In genomic region chr16:7086842-7087616, GRCh38 we compare ENCODE assay signal across 9 cellular contexts.
DNase-seq lines count a peak whose midpoint lies in the region; ATAC-seq and TF ChIP-seq lines count a peak whose summit lies in the region.
"Had no signal": no experiment of that assay in that cellular context is flagged by ENCODE, and none has a peak within 500 bp of the region (broad histone marks: within the 10 kb centered on the region; RNA-seq: fewer than 3 reads in every experiment).

No MANE protein-coding gene starts in this region.

- DNase-seq in NCI-H446 (lab: John Stamatoyannopoulos, UW) (peak; percentile 0 to 2), NCI-H446 treated with DMSO at 0.1 percent for 48 hours (lab: John Stamatoyannopoulos, UW) (no peak), NT2/D1 (ENCODE audit: low read depth, low spot score) (peak; percentile 62), hippocampal formation (lab: John Stamatoyannopoulos, UW) (peak; percentile 3 to 24), spleen (no peak), GM20000 (ENCODE audit: low spot score) (no peak)
- DNase-seq in stimulated activated naive B cell treated with anti-CD40 and anti-IgM and Interleukin-4, amounts not matched to agents 10 μg/mL and 1 μg/mL and 100 μg/mL, for 72 hours, result no peak
- DNase-seq in natural killer cell treated with Interleukin-12 subunit alpha and Interleukin-12 subunit beta and Interleukin-15 and Interleukin-18, amount 100 ng/mL, for 72 hours (ENCODE audit: low spot score), result no peak

- no peaks in the 10 kb centered on the region for H3K9me3 ChIP-seq in NT2/D1 (ENCODE audit: insufficient read depth, low read length)
- H3K9me3 ChIP-seq in spleen, result no peaks in the 10 kb centered on the region

- TF ChIP-seq CTCF in spleen (IDR thresholded peaks at IDR 0.05 in 8 of 11, conservative IDR thresholded peaks at IDR 0.05 in 3 of 11) (no peak), GM20000 (IDR thresholded peaks at IDR 0.05; ENCODE audit: extremely low read depth, missing control alignments) (no peak)

- no peak overlapping the region for H3K27ac Mint-ChIP-seq in stimulated activated naive B cell treated with anti-CD40 and anti-IgM and Interleukin-4, amounts not matched to agents 10 μg/mL and 1 μg/mL and 100 μg/mL, for 72 hours
- no peak overlapping the region for H3K27ac Mint-ChIP-seq in natural killer cell treated with Interleukin-12 subunit alpha and Interleukin-12 subunit beta and Interleukin-15 and Interleukin-18, amount 100 ng/mL, for 72 hours

- H3K4me3 Mint-ChIP-seq in stimulated activated naive B cell treated with anti-CD40 and anti-IgM and Interleukin-4, amounts not matched to agents 10 μg/mL and 1 μg/mL and 100 μg/mL, for 72 hours, result no peak overlapping the region
- H3K4me3 Mint-ChIP-seq in natural killer cell treated with Interleukin-12 subunit alpha and Interleukin-12 subunit beta and Interleukin-15 and Interleukin-18, amount 100 ng/mL, for 72 hours, result no peak overlapping the region

- no peak overlapping the region for H3K27ac ChIP-seq in spleen
- H3K27ac ChIP-seq: cardiac muscle cell had no signal

- ATAC-seq in stimulated activated naive B cell treated with anti-CD40 and anti-IgM and Interleukin-4, amounts not matched to agents 10 μg/mL and 1 μg/mL and 100 μg/mL, for 72 hours (replicated peaks), result peak; percentile 48 to 64
- ATAC-seq in natural killer cell treated with Interleukin-12 subunit alpha and Interleukin-12 subunit beta and Interleukin-15 and Interleukin-18, amount 100 ng/mL, for 72 hours, result no peak

- intact Hi-C loops in spleen (cut with DNase I; ENCODE audit: low total_unique reads), result no loop called here

- no peaks in the 10 kb centered on the region for H3K9me3 Mint-ChIP-seq in stimulated activated naive B cell treated with anti-CD40 and anti-IgM and Interleukin-4, amounts not matched to agents 10 μg/mL and 1 μg/mL and 100 μg/mL, for 72 hours
- H3K9me3 Mint-ChIP-seq in natural killer cell treated with Interleukin-12 subunit alpha and Interleukin-12 subunit beta and Interleukin-15 and Interleukin-18, amount 100 ng/mL, for 72 hours, result peaks cover 7% of the 10 kb centered on the region

- peaks cover 0 to 12% of the 10 kb centered on the region in 2 donors for H3K27me3 Mint-ChIP-seq in stimulated activated naive B cell treated with anti-CD40 and anti-IgM and Interleukin-4, amounts not matched to agents 10 μg/mL and 1 μg/mL and 100 μg/mL, for 72 hours
- no peaks in the 10 kb centered on the region for H3K27me3 Mint-ChIP-seq in natural killer cell treated with Interleukin-12 subunit alpha and Interleukin-12 subunit beta and Interleukin-15 and Interleukin-18, amount 100 ng/mL, for 72 hours

- H3K4me3 ChIP-seq in NT2/D1 (ENCODE audit: insufficient read length, low read depth), result no peak overlapping the region
- no peak overlapping the region for H3K4me3 ChIP-seq in spleen
- H3K4me3 ChIP-seq: cardiac muscle cell had no signal

- no peaks in the 10 kb centered on the region for H3K36me3 Mint-ChIP-seq in stimulated activated naive B cell treated with anti-CD40 and anti-IgM and Interleukin-4, amounts not matched to agents 10 μg/mL and 1 μg/mL and 100 μg/mL, for 72 hours
- peaks cover 4% of the 10 kb centered on the region for H3K36me3 Mint-ChIP-seq in natural killer cell treated with Interleukin-12 subunit alpha and Interleukin-12 subunit beta and Interleukin-15 and Interleukin-18, amount 100 ng/mL, for 72 hours

- no peaks in the 10 kb centered on the region for H3K4me1 Mint-ChIP-seq in stimulated activated naive B cell treated with anti-CD40 and anti-IgM and Interleukin-4, amounts not matched to agents 10 μg/mL and 1 μg/mL and 100 μg/mL, for 72 hours
- no peaks in the 10 kb centered on the region for H3K4me1 Mint-ChIP-seq in natural killer cell treated with Interleukin-12 subunit alpha and Interleukin-12 subunit beta and Interleukin-15 and Interleukin-18, amount 100 ng/mL, for 72 hours (ENCODE audit: low read depth in 2 of 2)

- H3K9ac ChIP-seq in NT2/D1 (ENCODE audit: insufficient read length, low read depth), result no peak overlapping the region

- no peak for TF ChIP-seq POLR2A in spleen (IDR thresholded peaks at IDR 0.05)

- 28 to 29% (median 28%) methylated on average over 20 to 21 of the region's 21 CpGs for WGBS in spleen, 5 donors

- no peaks in the 10 kb centered on the region for H3K4me1 ChIP-seq in NT2/D1 (ENCODE audit: insufficient read depth, insufficient read length)
- H3K4me1 ChIP-seq in spleen, result no peaks in the 10 kb centered on the region

- H3K27me3 ChIP-seq in NT2/D1 (ENCODE audit: insufficient read depth, insufficient read length), result peaks cover 11% of the 10 kb centered on the region
- H3K27me3 ChIP-seq in spleen (replicated peaks in 1 of 7), result no peaks in the 10 kb centered on the region

- no peaks in the 10 kb centered on the region for H3K36me3 ChIP-seq in NT2/D1 (ENCODE audit: insufficient read depth, insufficient read length, low read length)
- no peaks in the 10 kb centered on the region for H3K36me3 ChIP-seq in spleen
- H3K36me3 ChIP-seq: cardiac muscle cell had no signal

Comparison
In these comparisons a context has a peak if more than half of its experiments do, and no peak if none do; other contexts are left out.
1. DNase-seq: peak in NCI-H446 (2 of 2), NT2/D1 (single experiment) and hippocampal formation (2 of 2); none in NCI-H446 treated with DMSO at 0.1 percent for 48 hours (single experiment), stimulated activated naive B cell treated with anti-CD40 and anti-IgM and Interleukin-4, amounts not matched to agents 10 μg/mL and 1 μg/mL and 100 μg/mL, for 72 hours (single experiment), spleen (single experiment), GM20000 (single experiment) and natural killer cell treated with Interleukin-12 subunit alpha and Interleukin-12 subunit beta and Interleukin-15 and Interleukin-18, amount 100 ng/mL, for 72 hours (single experiment).
2. ATAC-seq: peak in stimulated activated naive B cell treated with anti-CD40 and anti-IgM and Interleukin-4, amounts not matched to agents 10 μg/mL and 1 μg/mL and 100 μg/mL, for 72 hours (2 of 2); none in natural killer cell treated with Interleukin-12 subunit alpha and Interleukin-12 subunit beta and Interleukin-15 and Interleukin-18, amount 100 ng/mL, for 72 hours (0 of 2).